In genomic region chr9:978117-978830, GRCh38 we compare ENCODE assay signal across 28 cellular contexts. TPM values are rescaled to one million over a fixed set of nuclear protein-coding genes. Genes with fewer than 3 reads are reported as not detected.
A peak's percentile ranks its signal among the peaks of the same experiment; 100 is the strongest.
DNase-seq lines count a peak whose midpoint lies in the region; ATAC-seq and TF ChIP-seq lines count a peak whose summit lies in the region.
"Had no signal": no experiment of that assay in that cellular context is flagged by ENCODE, and none has a peak within 500 bp of the region (broad histone marks: within the 10 kb centered on the region; RNA-seq: fewer than 3 reads in every experiment).

No MANE protein-coding gene starts in this region.

- H3K27me3 Mint-ChIP-seq in activated CD8-positive, alpha-beta memory T cell treated with anti-CD3 and anti-CD28 coated beads, Interleukin-2, amount 10 ng/mL, durations not matched to agents 7 days and 5 days = peaks cover 88% of the 10 kb centered on the region
- H3K27me3 Mint-ChIP-seq in neural progenitor cell (ENCODE audit: insufficient read depth, low read depth) = peaks cover 78% of the 10 kb centered on the region
- H3K27me3 Mint-ChIP-seq in type B pancreatic cell = peaks cover 90% of the 10 kb centered on the region

- H3K36me3 Mint-ChIP-seq in activated CD8-positive, alpha-beta memory T cell treated with anti-CD3 and anti-CD28 coated beads, Interleukin-2, amount 10 ng/mL, durations not matched to agents 7 days and 5 days = peaks cover 6% of the 10 kb centered on the region
- peaks cover 2% of the 10 kb centered on the region for H3K36me3 Mint-ChIP-seq in neural progenitor cell
- H3K36me3 Mint-ChIP-seq in type B pancreatic cell = no peaks in the 10 kb centered on the region
- H3K36me3 Mint-ChIP-seq: activated naive CD8-positive, alpha-beta T cell treated with anti-CD3 and anti-CD28 coated beads, Interleukin-2, amount 10 ng/mL, durations not matched to agents 7 days and 5 days; CD8-positive, alpha-beta T cell; natural killer cell treated with Interleukin-12 subunit alpha and Interleukin-12 subunit beta and Interleukin-15 and Interleukin-18, amount 100 ng/mL, for 72 hours had no signal

- WGBS in esophagus muscularis mucosa = 35% methylated on average over 12 of the region's 12 CpGs

- H3K27ac ChIP-seq in esophagus muscularis mucosa (replicated peaks in 1 of 4) (no peak overlapping the region), neural progenitor cell (no peak overlapping the region)
- H3K27ac ChIP-seq: A549, right lobe of liver, vagina, WERI-Rb-1 had no signal

- H4K20me1 ChIP-seq in neural progenitor cell (ENCODE audit: low read depth) = peaks cover 31% of the 10 kb centered on the region

- DNase-seq in activated CD8-positive, alpha-beta memory T cell treated with anti-CD3 and anti-CD28 coated beads, Interleukin-2, amount 10 ng/mL, durations not matched to agents 7 days and 5 days = no peak
- no peak for DNase-seq in activated CD8-positive, alpha-beta memory T cell treated with anti-CD3 and anti-CD28 coated beads, Interleukin-2, amount 50 U/mL, for 4 hours
- peak; percentile 70 for DNase-seq in esophagus muscularis mucosa (ENCODE audit: extremely low spot score)
- no peak for DNase-seq in neural progenitor cell (ENCODE audit: low spot score)
- DNase-seq in type B pancreatic cell (ENCODE audit: extremely low spot score, unreplicated experiment) = no peak
- no peak for DNase-seq in cerebellar cortex (ENCODE audit: low spot score)
- DNase-seq: activated CD4-positive, alpha-beta T cell treated with anti-CD3 and anti-CD28 coated beads, Interleukin-2, amount 50 U/mL, for 1 hour; activated naive CD8-positive, alpha-beta T cell treated with anti-CD3 and anti-CD28 coated beads, Interleukin-2, amount 10 ng/mL, durations not matched to agents 7 days and 5 days; CD8-positive, alpha-beta T cell; dermis blood vessel endothelial cell; IMR-90; mucosa of descending colon; NCI-H1092; NCI-H1694 treated with DMSO at 0.1 percent for 48 hours; NCI-H2171; NCI-H510A treated with DMSO at 0.1 percent for 48 hours; right lobe of liver; Right ventricle myocardium superior; stimulated activated CD4-positive, alpha-beta T cell treated with anti-CD3 and anti-CD28 coated beads, Interleukin-4, amount 100 ng/mL, for 24 hours; WERI-Rb-1 had no signal

- CTCF ChIA-PET in activated CD8-positive, alpha-beta memory T cell treated with anti-CD3 and anti-CD28 coated beads, Interleukin-2, amount 10 ng/mL, durations not matched to agents 7 days and 5 days (lab: Charles Lee) = interaction anchor here (1.2 to 2.4 kb wide), 3 partner anchors 27 to 83 kb away, joined by 3 to 5 read pairs (median 5); no protein-coding TSS in a partner anchor

- H3K9me3 Mint-ChIP-seq in activated CD8-positive, alpha-beta memory T cell treated with anti-CD3 and anti-CD28 coated beads, Interleukin-2, amount 10 ng/mL, durations not matched to agents 7 days and 5 days (ENCODE audit: low read depth) = no peaks in the 10 kb centered on the region
- H3K9me3 Mint-ChIP-seq in neural progenitor cell (no peaks in the 10 kb centered on the region), type B pancreatic cell (no peaks in the 10 kb centered on the region)
- H3K9me3 Mint-ChIP-seq: activated naive CD8-positive, alpha-beta T cell treated with anti-CD3 and anti-CD28 coated beads, Interleukin-2, amount 10 ng/mL, durations not matched to agents 7 days and 5 days; CD8-positive, alpha-beta T cell; central memory CD8-positive, alpha-beta T cell; natural killer cell treated with Interleukin-12 subunit alpha and Interleukin-12 subunit beta and Interleukin-15 and Interleukin-18, amount 100 ng/mL, for 72 hours; stimulated activated effector memory CD8-positive, alpha-beta T cell treated with anti-CD3 and anti-CD28 coated beads, Interleukin-12 subunit alpha, Interleukin-12 subunit beta, amount 100 ng/mL, for 72 hours had no signal

- H3F3A ChIP-seq in neural progenitor cell (ENCODE audit: low read depth) = peaks cover 35% of the 10 kb centered on the region

- H3K27me3 ChIP-seq in esophagus muscularis mucosa (peaks cover 4 to 100% (median 75%) of the 10 kb centered on the region in 4 donors), neural progenitor cell (peaks cover 98% of the 10 kb centered on the region)

- H3K4me1 Mint-ChIP-seq in activated CD8-positive, alpha-beta memory T cell treated with anti-CD3 and anti-CD28 coated beads, Interleukin-2, amount 10 ng/mL, durations not matched to agents 7 days and 5 days = peaks cover 9% of the 10 kb centered on the region
- H3K4me1 Mint-ChIP-seq in neural progenitor cell (peaks cover 38% of the 10 kb centered on the region), type B pancreatic cell (ENCODE audit: unreplicated experiment) (peaks cover 12% of the 10 kb centered on the region)
- H3K4me1 Mint-ChIP-seq: stimulated activated effector memory CD8-positive, alpha-beta T cell treated with anti-CD3 and anti-CD28 coated beads, Interleukin-12 subunit alpha, Interleukin-12 subunit beta, amount 100 ng/mL, for 72 hours had no signal

- H3K36me3 ChIP-seq in esophagus muscularis mucosa = no peaks in the 10 kb centered on the region
- no peaks in the 10 kb centered on the region for H3K36me3 ChIP-seq in neural progenitor cell
- H3K36me3 ChIP-seq: right lobe of liver, vagina, WERI-Rb-1 had no signal

- H3K9me3 ChIP-seq in esophagus muscularis mucosa (no peaks in the 10 kb centered on the region), neural progenitor cell (ENCODE audit: low read depth) (no peaks in the 10 kb centered on the region)
- H3K9me3 ChIP-seq: A549, mucosa of descending colon, right lobe of liver, vagina had no signal

- no peak overlapping the region for H3K9ac ChIP-seq in neural progenitor cell

- H3K4me1 ChIP-seq in esophagus muscularis mucosa (peaks cover 10 to 22% (median 16%) of the 10 kb centered on the region in 4 donors), neural progenitor cell (peaks cover 25% of the 10 kb centered on the region)
- H3K4me1 ChIP-seq: right lobe of liver had no signal

- H2AFZ ChIP-seq in neural progenitor cell (replicated peaks) = no peak overlapping the region

- H3K4me2 ChIP-seq in neural progenitor cell = no peak overlapping the region
- H3K4me2 ChIP-seq: A549 had no signal

- peak overlapping the region; percentile 28 for H3K27ac Mint-ChIP-seq in activated CD8-positive, alpha-beta memory T cell treated with anti-CD3 and anti-CD28 coated beads, Interleukin-2, amount 10 ng/mL, durations not matched to agents 7 days and 5 days
- H3K27ac Mint-ChIP-seq in neural progenitor cell (peak overlapping the region; percentile 54), type B pancreatic cell (peak overlapping the region; percentile 72)
- H3K27ac Mint-ChIP-seq: activated naive CD8-positive, alpha-beta T cell treated with anti-CD3 and anti-CD28 coated beads, Interleukin-2, amount 10 ng/mL, durations not matched to agents 7 days and 5 days; B cell; CD8-positive, alpha-beta T cell; natural killer cell treated with Interleukin-12 subunit alpha and Interleukin-12 subunit beta and Interleukin-15 and Interleukin-18, amount 100 ng/mL, for 72 hours; stimulated activated effector memory CD8-positive, alpha-beta T cell treated with anti-CD3 and anti-CD28 coated beads, Interleukin-12 subunit alpha, Interleukin-12 subunit beta, amount 100 ng/mL, for 72 hours had no signal

- intact Hi-C loops in esophagus muscularis mucosa (cut with DNase I) = no loop called here

- TF ChIP-seq EP300 in esophagus muscularis mucosa (IDR thresholded peaks at IDR 0.05) = no peak

- H3K4me3 Mint-ChIP-seq in activated CD8-positive, alpha-beta memory T cell treated with anti-CD3 and anti-CD28 coated beads, Interleukin-2, amount 10 ng/mL, durations not matched to agents 7 days and 5 days = no peak overlapping the region
- H3K4me3 Mint-ChIP-seq in neural progenitor cell (peak overlapping the region; percentile 86), type B pancreatic cell (peak overlapping the region; percentile 76)
- H3K4me3 Mint-ChIP-seq: activated naive CD8-positive, alpha-beta T cell treated with anti-CD3 and anti-CD28 coated beads, Interleukin-2, amount 10 ng/mL, durations not matched to agents 7 days and 5 days; B cell; CD8-positive, alpha-beta T cell; central memory CD8-positive, alpha-beta T cell; natural killer cell treated with Interleukin-12 subunit alpha and Interleukin-12 subunit beta and Interleukin-15 and Interleukin-18, amount 100 ng/mL, for 72 hours; stimulated activated effector memory CD8-positive, alpha-beta T cell treated with anti-CD3 and anti-CD28 coated beads, Interleukin-12 subunit alpha, Interleukin-12 subunit beta, amount 100 ng/mL, for 72 hours had no signal

- H3K4me3 ChIP-seq in esophagus muscularis mucosa = no peak overlapping the region
- H3K4me3 ChIP-seq in neural progenitor cell = no peak overlapping the region
- H3K4me3 ChIP-seq: A549, mucosa of descending colon, right lobe of liver had no signal

- H3K79me2 ChIP-seq in neural progenitor cell (ENCODE audit: low read depth) = no peaks in the 10 kb centered on the region

- TF ChIP-seq CTCF in esophagus muscularis mucosa (IDR thresholded peaks at IDR 0.05) (no peak), neural progenitor cell (IDR thresholded peaks at IDR 0.05) (no peak), type B pancreatic cell (conservative IDR thresholded peaks at IDR 0.05) (no peak)

- TF ChIP-seq POLR2A in esophagus muscularis mucosa (IDR thresholded peaks at IDR 0.05; ENCODE audit: low read depth) = no peak

- ATAC-seq in activated CD8-positive, alpha-beta memory T cell treated with anti-CD3 and anti-CD28 coated beads, Interleukin-2, amount 10 ng/mL, durations not matched to agents 7 days and 5 days = no peak
- ATAC-seq in HG03432 (IDR thresholded peaks at IDR 0.05; ENCODE audit: unreplicated experiment) = no peak
- ATAC-seq in HG03025 (IDR thresholded peaks at IDR 0.05; ENCODE audit: low FRiP score, unreplicated experiment) = no peak
- ATAC-seq: A549; CD8-positive, alpha-beta T cell; mucosa of descending colon; natural killer cell treated with Interleukin-12 subunit alpha and Interleukin-12 subunit beta and Interleukin-15 and Interleukin-18, amount 100 ng/mL, for 72 hours; right lobe of liver; stimulated activated effector memory CD8-positive, alpha-beta T cell treated with anti-CD3 and anti-CD28 coated beads, Interleukin-12 subunit alpha, Interleukin-12 subunit beta, amount 100 ng/mL, for 72 hours had no signal

RNA-seq across cellular contexts. Expression of gene DMRT3, which starts 1.8 kb away (rescaled TPM):
- total RNA-seq in activated CD8-positive, alpha-beta memory T cell treated with anti-CD3 and anti-CD28 coated beads, Interleukin-2, amount 10 ng/mL, durations not matched to agents 7 days and 5 days = not detected
- total RNA-seq in esophagus muscularis mucosa = not detected
- total RNA-seq in neural progenitor cell (ENCODE audit: low replicate concordance) = 0.41 and 0.90 TPM in 2 replicates
- 0.74 and 0.80 TPM in 2 replicates for total RNA-seq in type B pancreatic cell (ENCODE audit: low replicate concordance)
- total RNA-seq: activated naive CD8-positive, alpha-beta T cell treated with anti-CD3 and anti-CD28 coated beads, Interleukin-2, amount 10 ng/mL, durations not matched to agents 7 days and 5 days; B cell; CD8-positive, alpha-beta T cell; dermis blood vessel endothelial cell; IMR-90; mucosa of descending colon; natural killer cell treated with Interleukin-12 subunit alpha and Interleukin-12 subunit beta and Interleukin-15 and Interleukin-18, amount 100 ng/mL, for 72 hours; right lobe of liver; Right ventricle myocardium superior; vagina had no signal
